In genomic region chr7:51160411-51160810, GRCh38 we compare ENCODE assay signal across 9 cellular contexts.
"Had no signal": no experiment of that assay in that cellular context is flagged by ENCODE, and none has a peak within 500 bp of the region (broad histone marks: within the 10 kb centered on the region; RNA-seq: fewer than 3 reads in every experiment).

No MANE protein-coding gene starts in this region.

- H3K27me3 ChIP-seq: adrenal gland, breast epithelium, gastrocnemius medialis, right lobe of liver, upper lobe of right lung had no signal

- H3K9me3 ChIP-seq: adrenal gland, breast epithelium, gastrocnemius medialis, right lobe of liver, tibial artery, upper lobe of right lung had no signal

- H3K36me3 ChIP-seq: adrenal gland, breast epithelium, gastrocnemius medialis, right lobe of liver, tibial artery, upper lobe of right lung had no signal

- H3K4me3 ChIP-seq: adrenal gland, breast epithelium, coronary artery, gastrocnemius medialis, right lobe of liver, skin epidermis, tibial artery, upper lobe of right lung had no signal

- H3K27ac ChIP-seq: adrenal gland, breast epithelium, coronary artery, gastrocnemius medialis, right lobe of liver, skin epidermis, tibial artery, upper lobe of right lung had no signal

- H3K4me1 ChIP-seq: adrenal gland, breast epithelium, tibial artery had no signal

- FAIRE-seq: islet of Langerhans had no signal
